ENCODE assay signal across 11 cellular contexts in genomic region chr10:126969310-126969709, GRCh38.
A peak's percentile ranks its signal among the peaks of the same experiment; 100 is the strongest.
DNase-seq lines count a peak whose midpoint lies in the region; ATAC-seq and TF ChIP-seq lines count a peak whose summit lies in the region.
"Had no signal": no experiment of that assay in that cellular context is flagged by ENCODE, and none has a peak within 500 bp of the region (broad histone marks: within the 10 kb centered on the region; RNA-seq: fewer than 3 reads in every experiment).

No MANE protein-coding gene starts in this region.

- POLR2A ChIA-PET in activated CD4-positive, alpha-beta memory T cell treated with anti-CD3 and anti-CD28 coated beads, Interleukin-2, amount 10 ng/mL, durations not matched to agents 7 days and 5 days (lab: Charles Lee): no interaction called here

- no peaks in the 10 kb centered on the region for H3K4me1 Mint-ChIP-seq in activated CD4-positive, alpha-beta memory T cell treated with anti-CD3 and anti-CD28 coated beads, Interleukin-2, amount 10 ng/mL, durations not matched to agents 7 days and 5 days

- H3K27ac ChIP-seq in heart left ventricle: no peak overlapping the region
- H3K27ac ChIP-seq in VCaP: no peak overlapping the region; the same call in 1 of the 2 replicates
- H3K27ac ChIP-seq: BLaER1 treated with 17β-estradiol and CSF1 and Interleukin-3, amounts not matched to agents 10 nM and 100 nM; tibial artery had no signal

- no peak for DNase-seq in heart left ventricle
- DNase-seq in Right ventricle myocardium superior: no peak
- peak; percentile 55 for DNase-seq in iPS-NIHi11 (ENCODE audit: low spot score)
- DNase-seq in GM20000 (ENCODE audit: low spot score): no peak
- DNase-seq in activated CD4-positive, alpha-beta memory T cell treated with anti-CD3 and anti-CD28 coated beads, Interleukin-2, amount 10 ng/mL, durations not matched to agents 7 days and 5 days: no peak
- DNase-seq in hepatic stellate cell (ENCODE audit: low spot score): no peak
- DNase-seq: effector memory CD4-positive, alpha-beta T cell; tibial artery had no signal

- no peak for ATAC-seq in heart left ventricle
- ATAC-seq in Right ventricle myocardium superior (ENCODE audit: poor library complexity): no peak
- ATAC-seq in activated CD4-positive, CD25-positive, alpha-beta regulatory T cell treated with anti-CD3 and anti-CD28 coated beads, Interleukin-2, amount 50 U/mL, for 24 hours: no peak

- WGBS in heart left ventricle, 4 donors: 84 to 94% (median 91%) methylated on average over 8 of the region's 8 CpGs

- peaks cover 0 to 28% (median 11%) of the 10 kb centered on the region in 12 donors for H3K4me1 ChIP-seq in heart left ventricle

- CTCF ChIA-PET in activated CD4-positive, alpha-beta memory T cell treated with anti-CD3 and anti-CD28 coated beads, Interleukin-2, amount 10 ng/mL, durations not matched to agents 7 days and 5 days (lab: Charles Lee): no interaction called here

- no peaks in the 10 kb centered on the region for H3K36me3 Mint-ChIP-seq in activated CD4-positive, alpha-beta memory T cell treated with anti-CD3 and anti-CD28 coated beads, Interleukin-2, amount 10 ng/mL, durations not matched to agents 7 days and 5 days (ENCODE audit: low read depth)

- H3K27me3 Mint-ChIP-seq in activated CD4-positive, alpha-beta memory T cell treated with anti-CD3 and anti-CD28 coated beads, Interleukin-2, amount 10 ng/mL, durations not matched to agents 7 days and 5 days: no peaks in the 10 kb centered on the region

- H3K4me3 ChIP-seq in heart left ventricle: no peak overlapping the region
- H3K4me3 ChIP-seq: BLaER1 treated with 17β-estradiol and CSF1 and Interleukin-3, amounts not matched to agents 10 nM and 100 nM; tibial artery had no signal

- peaks cover 11% of the 10 kb centered on the region for H3K9me3 Mint-ChIP-seq in activated CD4-positive, alpha-beta memory T cell treated with anti-CD3 and anti-CD28 coated beads, Interleukin-2, amount 10 ng/mL, durations not matched to agents 7 days and 5 days

- H3K9me3 ChIP-seq in heart left ventricle: no peaks in the 10 kb centered on the region
- H3K9me3 ChIP-seq: tibial artery had no signal

- peaks cover 0 to 19% (median 7%) of the 10 kb centered on the region in 9 donors for H3K36me3 ChIP-seq in heart left ventricle
- H3K36me3 ChIP-seq: BLaER1 treated with 17β-estradiol and CSF1 and Interleukin-3, amounts not matched to agents 10 nM and 100 nM had no signal

- TF ChIP-seq POLR2A in heart left ventricle (IDR thresholded peaks at IDR 0.05): no peak

- intact Hi-C loops in heart left ventricle (cut with DNase I) (no loop called here), Right ventricle myocardium superior (cut with DNase I) (no loop called here)

- TF ChIP-seq CTCF in heart left ventricle (IDR thresholded peaks at IDR 0.05): peak in 8 of 12 donors; percentile 10 to 38 (median 16)
- peak; percentile 53 for TF ChIP-seq CTCF in VCaP (conservative IDR thresholded peaks at IDR 0.05)
- no peak for TF ChIP-seq CTCF in GM20000 (IDR thresholded peaks at IDR 0.05; ENCODE audit: extremely low read depth, missing control alignments)

- H3K27ac Mint-ChIP-seq in activated CD4-positive, alpha-beta memory T cell treated with anti-CD3 and anti-CD28 coated beads, Interleukin-2, amount 10 ng/mL, durations not matched to agents 7 days and 5 days: no peak overlapping the region

- H3K4me3 Mint-ChIP-seq in activated CD4-positive, alpha-beta memory T cell treated with anti-CD3 and anti-CD28 coated beads, Interleukin-2, amount 10 ng/mL, durations not matched to agents 7 days and 5 days: no peak overlapping the region

- H3K27me3 ChIP-seq in heart left ventricle: no peaks in the 10 kb centered on the region
- H3K27me3 ChIP-seq: BLaER1 treated with 17β-estradiol and CSF1 and Interleukin-3, amounts not matched to agents 10 nM and 100 nM; tibial artery had no signal
